Comparison of ENCODE assay signal across 12 cellular contexts in genomic region chr15:77094397-77095030, GRCh38. TPM values are rescaled to one million over a fixed set of nuclear protein-coding genes. Genes with fewer than 3 reads are reported as not detected.
A peak's percentile ranks its signal among the peaks of the same experiment; 100 is the strongest.
DNase-seq lines count a peak whose midpoint lies in the region; ATAC-seq and TF ChIP-seq lines count a peak whose summit lies in the region.
"Had no signal": no experiment of that assay in that cellular context is flagged by ENCODE, and none has a peak within 500 bp of the region (broad histone marks: within the 10 kb centered on the region; RNA-seq: fewer than 3 reads in every experiment).

No MANE protein-coding gene starts in this region.

- no peaks in the 10 kb centered on the region for H3K36me3 Mint-ChIP-seq in naive thymus-derived CD8-positive, alpha-beta T cell
- H3K36me3 Mint-ChIP-seq: CD8-positive, alpha-beta T cell had no signal

- no peak overlapping the region for H3K4me3 ChIP-seq in GM12865 (ENCODE audit: low read depth, low read length)
- H3K4me3 ChIP-seq in OCI-LY3 (ENCODE audit: low read length), result no peak overlapping the region
- no peak overlapping the region for H3K4me3 ChIP-seq in fibroblast of mammary gland (ENCODE audit: control insufficient read depth, low read depth, low read length)
- H3K4me3 ChIP-seq in breast epithelium, result no peak overlapping the region

- no peaks in the 10 kb centered on the region for H3K9me3 Mint-ChIP-seq in naive thymus-derived CD8-positive, alpha-beta T cell
- H3K9me3 Mint-ChIP-seq: CD8-positive, alpha-beta T cell had no signal

- H3K79me2 ChIP-seq in OCI-LY3 (ENCODE audit: low read length), result no peaks in the 10 kb centered on the region

- no peak overlapping the region for H2AFZ ChIP-seq in OCI-LY3 (ENCODE audit: low read depth, low read length)

- H3K27ac ChIP-seq in OCI-LY3 (ENCODE audit: low read length) (no peak overlapping the region), breast epithelium (no peak overlapping the region)

- no peaks in the 10 kb centered on the region for H3K9me3 ChIP-seq in OCI-LY3 (ENCODE audit: insufficient read depth, low read length)
- H3K9me3 ChIP-seq in breast epithelium, result no peaks in the 10 kb centered on the region

- TF ChIP-seq CTCF in AG09319 (IDR thresholded peaks at IDR 0.05; ENCODE audit: low read depth, low read length) (peak; percentile 10), GM12865 (IDR thresholded peaks at IDR 0.05; ENCODE audit: insufficient read depth, low read depth, low read length, missing control alignments) (peak; percentile 27), OCI-LY3 (IDR thresholded peaks at IDR 0.05; ENCODE audit: low read depth, low read length) (peak; percentile 51), fibroblast of mammary gland (conservative IDR thresholded peaks at IDR 0.05; ENCODE audit: control insufficient read depth, insufficient read depth, low read depth, low read length) (peak; percentile 36), breast epithelium (IDR thresholded peaks at IDR 0.05) (no peak)

- no peaks in the 10 kb centered on the region for H3K4me1 Mint-ChIP-seq in naive thymus-derived CD8-positive, alpha-beta T cell

- intact Hi-C loops in breast epithelium (cut with DNase I; ENCODE audit: low total_unique reads), result no loop called here

- no peaks in the 10 kb centered on the region for H4K20me1 ChIP-seq in OCI-LY3 (ENCODE audit: insufficient read depth, low read length)

- DNase-seq in AG09319 (ENCODE audit: extremely low read depth, low read depth), result no peak
- no peak for DNase-seq in GM12865 (ENCODE audit: low read depth)
- DNase-seq in fibroblast of mammary gland (ENCODE audit: low read depth), result no peak
- no peak for DNase-seq in naive thymus-derived CD8-positive, alpha-beta T cell
- DNase-seq in breast epithelium (ENCODE audit: low spot score in 2 of 2), result no peak
- DNase-seq in activated effector memory CD4-positive, alpha-beta T cell treated with anti-CD3 and anti-CD28 coated beads, Interleukin-2, amount 50 U/mL, for 16 hours, result no peak
- DNase-seq: activated T-cell treated with anti-CD3 and anti-CD28 coated beads for 4 hours; effector memory CD4-positive, alpha-beta T cell; NCI-H2227 treated with DMSO at 0.1 percent for 48 hours had no signal

- TF ChIP-seq POLR2A in breast epithelium (IDR thresholded peaks at IDR 0.05), result no peak

- peaks cover under 1% of the 10 kb centered on the region; the same call in 1 of the 2 replicates for H3K4me1 ChIP-seq in OCI-LY3 (ENCODE audit: low read length)
- H3K4me1 ChIP-seq in breast epithelium, result no peaks in the 10 kb centered on the region

- H3K27ac Mint-ChIP-seq in naive thymus-derived CD8-positive, alpha-beta T cell, result no peak overlapping the region

- POLR2A ChIA-PET in naive thymus-derived CD8-positive, alpha-beta T cell (lab: Charles Lee), result no interaction called here

- H3K4me3 Mint-ChIP-seq in naive thymus-derived CD8-positive, alpha-beta T cell, result no peak overlapping the region
- H3K4me3 Mint-ChIP-seq: CD8-positive, alpha-beta T cell had no signal

- H3K36me3 ChIP-seq in OCI-LY3 (replicated peaks; ENCODE audit: low read depth, low read length), result no peaks in the 10 kb centered on the region
- no peaks in the 10 kb centered on the region for H3K36me3 ChIP-seq in breast epithelium

- ATAC-seq in HG03469 (IDR thresholded peaks at IDR 0.05; ENCODE audit: unreplicated experiment), result no peak
- ATAC-seq in naive thymus-derived CD8-positive, alpha-beta T cell, result no peak
- ATAC-seq: CD8-positive, alpha-beta T cell had no signal

- H3K4me2 ChIP-seq in OCI-LY3 (ENCODE audit: low read length), result no peak overlapping the region

- H3K27me3 ChIP-seq in OCI-LY3 (ENCODE audit: low read depth, low read length), result 0 out of 2 replicates have a peak, but pooled peaks cover 5% of the 10 kb centered on the region
- no peaks in the 10 kb centered on the region for H3K27me3 ChIP-seq in breast epithelium

- H3K27me3 Mint-ChIP-seq in naive thymus-derived CD8-positive, alpha-beta T cell, result peaks cover 0 to 2% (median 1%) of the 10 kb centered on the region in 5 donors

- no peak overlapping the region for H3K9ac ChIP-seq in OCI-LY3 (ENCODE audit: low read length)

RNA-seq across cellular contexts. Expression of gene TSPAN3, which starts 23.6 kb away (rescaled TPM):
- total RNA-seq in naive thymus-derived CD8-positive, alpha-beta T cell, result 10 to 100 TPM; 36.6 to 36.8 TPM
- polyA plus RNA-seq in naive thymus-derived CD8-positive, alpha-beta T cell, result 100 to 1,000 TPM in 2 of 3 donors, 10 to 100 TPM in 1; 87.9 to 120 (median 115) TPM
- total RNA-seq in breast epithelium, result 100 to 1,000 TPM; 148 to 398 (median 292) TPM

Comparison
In these comparisons a context has a peak if more than half of its experiments do, and no peak if none do; other contexts are left out.
1. CTCF ChIP-seq: peak in AG09319 (single experiment), GM12865 (single experiment), OCI-LY3 (single experiment) and fibroblast of mammary gland (single experiment); none in breast epithelium (0 of 3).